ENCODE assay signal across 9 cellular contexts in the genomic region with DNA sequence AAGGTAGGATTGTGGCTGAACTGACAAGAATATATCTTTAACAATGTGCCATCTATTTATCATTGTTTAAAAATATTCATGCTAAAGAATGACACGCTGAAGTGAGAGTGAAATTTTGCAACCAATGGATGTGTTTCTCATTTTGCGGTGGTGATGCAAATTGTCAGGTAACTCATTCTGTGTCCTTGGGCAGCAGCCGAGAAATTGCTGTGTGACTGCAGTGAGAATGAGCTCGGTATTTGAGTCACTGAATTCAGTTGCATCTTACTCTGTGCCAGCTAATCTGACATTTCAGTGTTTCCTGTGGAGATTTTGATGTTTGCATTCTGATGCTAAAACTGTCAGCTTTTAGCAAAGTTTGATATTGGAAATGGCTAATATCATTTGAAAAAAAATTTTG. TPM values are rescaled to one million over a fixed set of nuclear protein-coding genes. Genes with fewer than 3 reads are reported as not detected.
DNase-seq lines count a peak whose midpoint lies in the region; ATAC-seq and TF ChIP-seq lines count a peak whose summit lies in the region.
"Had no signal": no experiment of that assay in that cellular context is flagged by ENCODE, and none has a peak within 500 bp of the region (broad histone marks: within the 10 kb centered on the region; RNA-seq: fewer than 3 reads in every experiment).

No MANE protein-coding gene starts in this region.

- peak overlapping the region; percentile 85 for H3K27ac Mint-ChIP-seq in activated T-cell treated with anti-CD3 and anti-CD28 coated beads, Interleukin-2, amount 50 U/mL, for 24 hours

- DNase-seq in activated T-cell treated with anti-CD3 and anti-CD28 coated beads, Interleukin-2, amount 50 U/mL, for 24 hours: peak; percentile 57
- DNase-seq in stimulated activated CD8-positive, alpha-beta memory T cell treated with anti-CD3 and anti-CD28 coated beads, Interleukin-12 subunit alpha, Interleukin-12 subunit beta, amount 100 ng/mL, for 4 hours (ENCODE audit: low read depth): peak; percentile 10
- DNase-seq in left ventricle myocardium inferior (no peak), amniotic stem cell (lab: John Stamatoyannopoulos, UW) (no peak), islet precursor cell (no peak)
- no peak for DNase-seq in central memory CD4-positive, alpha-beta T cell

- TF ChIP-seq CTCF in left ventricle myocardium inferior (IDR thresholded peaks at IDR 0.05; ENCODE audit: borderline replicate concordance): no peak

- H3K36me3 Mint-ChIP-seq in activated T-cell treated with anti-CD3 and anti-CD28 coated beads, Interleukin-2, amount 50 U/mL, for 24 hours (ENCODE audit: low read depth): peaks cover 30% of the 10 kb centered on the region

- H3K27me3 ChIP-seq in left ventricle myocardium inferior (ENCODE audit: low read depth): no peaks in the 10 kb centered on the region
- H3K27me3 ChIP-seq: ascending aorta had no signal

- ATAC-seq in GM19452 (IDR thresholded peaks at IDR 0.05; ENCODE audit: unreplicated experiment) (peak; percentile 94), HG03103 (IDR thresholded peaks at IDR 0.05; ENCODE audit: low read depth, unreplicated experiment) (peak; percentile 98)

- H3K36me3 ChIP-seq in left ventricle myocardium inferior: no peaks in the 10 kb centered on the region
- H3K36me3 ChIP-seq: ascending aorta had no signal

- H3K27me3 Mint-ChIP-seq in activated T-cell treated with anti-CD3 and anti-CD28 coated beads, Interleukin-2, amount 50 U/mL, for 24 hours: no peaks in the 10 kb centered on the region

- peaks cover under 1% of the 10 kb centered on the region for H3K9me3 Mint-ChIP-seq in activated T-cell treated with anti-CD3 and anti-CD28 coated beads, Interleukin-2, amount 50 U/mL, for 24 hours

- H3K4me3 ChIP-seq in left ventricle myocardium inferior: no peak overlapping the region
- H3K4me3 ChIP-seq: ascending aorta had no signal

- no peak overlapping the region for H3K27ac ChIP-seq in left ventricle myocardium inferior (replicated peaks)
- H3K27ac ChIP-seq: ascending aorta had no signal

- intact Hi-C loops in left ventricle myocardium inferior (cut with micrococcal nuclease): no loop called here

- H3K4me1 Mint-ChIP-seq in activated T-cell treated with anti-CD3 and anti-CD28 coated beads, Interleukin-2, amount 50 U/mL, for 24 hours (ENCODE audit: low read depth): peaks cover 90% of the 10 kb centered on the region

- peak overlapping the region; percentile 50 for H3K4me3 Mint-ChIP-seq in activated T-cell treated with anti-CD3 and anti-CD28 coated beads, Interleukin-2, amount 50 U/mL, for 24 hours

- H3K9me3 ChIP-seq in left ventricle myocardium inferior (replicated peaks): peaks cover 9% of the 10 kb centered on the region

- peaks cover 21% of the 10 kb centered on the region for H3K4me1 ChIP-seq in left ventricle myocardium inferior
- H3K4me1 ChIP-seq: ascending aorta had no signal

RNA-seq across cellular contexts. Expression of a gene that starts 28.1 kb away (rescaled TPM):
- total RNA-seq in left ventricle myocardium inferior: 3.3 TPM

Comparison
In these comparisons a context has a peak if more than half of its experiments do, and no peak if none do; other contexts are left out.
1. DNase-seq: peak in activated T-cell treated with anti-CD3 and anti-CD28 coated beads, Interleukin-2, amount 50 U/mL, for 24 hours (single experiment) and stimulated activated CD8-positive, alpha-beta memory T cell treated with anti-CD3 and anti-CD28 coated beads, Interleukin-12 subunit alpha, Interleukin-12 subunit beta, amount 100 ng/mL, for 4 hours (single experiment); none in left ventricle myocardium inferior (single experiment), amniotic stem cell (single experiment), islet precursor cell (single experiment) and central memory CD4-positive, alpha-beta T cell (single experiment).